Comparison of ENCODE assay signal across 10 cellular contexts in the genomic region with DNA sequence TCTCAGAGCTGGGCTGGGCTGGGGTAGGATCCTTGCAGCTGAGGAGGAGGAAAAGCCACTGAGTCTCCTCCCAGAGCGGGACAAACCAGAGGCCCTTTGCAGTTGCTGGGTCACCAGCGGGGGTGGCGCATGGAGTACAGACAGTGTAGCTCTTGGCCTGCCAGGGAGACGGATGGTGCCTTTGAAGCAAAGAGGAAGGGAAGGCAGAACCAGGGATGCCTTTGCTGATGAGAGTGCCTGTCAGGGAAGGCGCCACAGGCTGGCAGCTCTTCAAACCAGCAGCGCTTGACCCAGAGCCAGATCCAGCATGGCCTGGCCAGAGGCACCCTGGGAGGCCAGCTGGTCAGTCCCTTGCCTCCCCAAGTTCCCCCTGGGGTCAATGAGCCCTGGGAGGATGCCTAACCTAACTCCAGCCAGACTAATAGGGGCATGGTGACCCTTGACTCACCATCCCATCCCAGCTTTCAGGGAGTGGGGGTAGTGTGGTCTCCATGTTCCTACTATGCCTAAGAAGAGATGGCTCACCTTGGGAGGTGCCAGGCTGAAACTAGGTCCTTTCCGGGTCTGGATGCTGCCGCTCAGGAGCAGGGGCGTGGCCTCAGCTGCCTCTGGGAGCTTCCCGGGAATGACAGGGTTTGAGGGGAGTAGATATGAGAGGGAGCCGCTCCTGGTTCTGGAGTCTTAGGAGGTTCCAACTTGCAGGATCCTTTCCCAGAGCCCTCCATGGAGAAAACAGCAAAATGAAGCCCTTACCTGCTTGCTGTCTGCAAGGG. TPM values are rescaled to one million over a fixed set of nuclear protein-coding genes. Genes with fewer than 3 reads are reported as not detected.
DNase-seq lines count a peak whose midpoint lies in the region; ATAC-seq and TF ChIP-seq lines count a peak whose summit lies in the region.
"Had no signal": no experiment of that assay in that cellular context is flagged by ENCODE, and none has a peak within 500 bp of the region (broad histone marks: within the 10 kb centered on the region; RNA-seq: fewer than 3 reads in every experiment).

No MANE protein-coding gene starts in this region.

- H3K4me3 ChIP-seq in spleen = no peak overlapping the region

- H3K27me3 ChIP-seq in spleen (replicated peaks in 1 of 7) = no peaks in the 10 kb centered on the region

- DNase-seq in activated CD4-positive, alpha-beta memory T cell treated with anti-CD3 and anti-CD28 coated beads, Interleukin-2, amount 10 ng/mL, durations not matched to agents 7 days and 5 days = peak; percentile 12
- DNase-seq in activated CD4-positive, alpha-beta memory T cell treated with anti-CD3 and anti-CD28 coated beads for 36 hours = no peak
- peak; percentile 48 for DNase-seq in amniotic epithelial cell (ENCODE audit: low read depth)
- DNase-seq in hippocampal formation (lab: John Stamatoyannopoulos, UW) = peak; percentile 70 to 82
- DNase-seq in spleen = peak; percentile 70
- DNase-seq in 8988T = no peak
- DNase-seq: NCI-H1694 had no signal

- TF ChIP-seq POLR2A in spleen (IDR thresholded peaks at IDR 0.05) = no peak

- intact Hi-C loops in activated CD4-positive, alpha-beta memory T cell treated with anti-CD3 and anti-CD28 coated beads for 36 hours (cut with micrococcal nuclease) = no loop called here
- intact Hi-C loops in spleen (cut with DNase I; ENCODE audit: low total_unique reads) = no loop called here

- POLR2A ChIA-PET in activated CD4-positive, alpha-beta memory T cell treated with anti-CD3 and anti-CD28 coated beads, Interleukin-2, amount 10 ng/mL, durations not matched to agents 7 days and 5 days (lab: Charles Lee) = interaction anchor here (1.0 to 1.8 kb wide), 2 partner anchors 12 to 17 kb away, joined by 3 to 6 read pairs; no protein-coding TSS in a partner anchor
- POLR2A ChIA-PET in activated CD4-positive, alpha-beta memory T cell treated with anti-CD3 and anti-CD28 coated beads for 36 hours (lab: Charles Lee) = no interaction called here

- CTCF ChIA-PET in activated CD4-positive, alpha-beta memory T cell treated with anti-CD3 and anti-CD28 coated beads, Interleukin-2, amount 10 ng/mL, durations not matched to agents 7 days and 5 days (lab: Charles Lee) = interaction anchor here (7.4 kb wide), 1 partner anchor 70 kb away, joined by 60 read pairs; no protein-coding TSS in a partner anchor
- CTCF ChIA-PET in activated CD4-positive, alpha-beta memory T cell treated with anti-CD3 and anti-CD28 coated beads for 36 hours (lab: Charles Lee) = interaction anchor here (0.6 to 1.3 kb wide), 3 partner anchors 73 to 837 kb away, joined by 3 to 4 read pairs (median 3); no protein-coding TSS in a partner anchor

- no peaks in the 10 kb centered on the region for H3K9me3 ChIP-seq in spleen

- ATAC-seq in HG03280 (IDR thresholded peaks at IDR 0.05; ENCODE audit: unreplicated experiment) = no peak
- no peak for ATAC-seq in GM21390 (IDR thresholded peaks at IDR 0.05; ENCODE audit: unreplicated experiment)
- ATAC-seq: stimulated activated memory B cell treated with anti-CD40 and anti-IgM and Interleukin-4, amounts not matched to agents 10 μg/mL and 1 μg/mL and 100 μg/mL, for 72 hours had no signal

- no peaks in the 10 kb centered on the region for H3K36me3 Mint-ChIP-seq in activated CD4-positive, alpha-beta memory T cell treated with anti-CD3 and anti-CD28 coated beads, Interleukin-2, amount 10 ng/mL, durations not matched to agents 7 days and 5 days (ENCODE audit: low read depth)
- peaks cover 4% of the 10 kb centered on the region for H3K36me3 Mint-ChIP-seq in activated CD4-positive, alpha-beta memory T cell treated with anti-CD3 and anti-CD28 coated beads for 36 hours

- H3K4me1 ChIP-seq in spleen = peaks cover 5 to 95% (median 43%) of the 10 kb centered on the region in 6 donors

- H3K4me1 Mint-ChIP-seq in activated CD4-positive, alpha-beta memory T cell treated with anti-CD3 and anti-CD28 coated beads, Interleukin-2, amount 10 ng/mL, durations not matched to agents 7 days and 5 days = peaks cover 34% of the 10 kb centered on the region
- H3K4me1 Mint-ChIP-seq in activated CD4-positive, alpha-beta memory T cell treated with anti-CD3 and anti-CD28 coated beads for 36 hours (ENCODE audit: low read depth) = peaks cover 31% of the 10 kb centered on the region
- H3K4me1 Mint-ChIP-seq: stimulated activated memory B cell treated with anti-CD40 and anti-IgM and Interleukin-4, amounts not matched to agents 10 μg/mL and 1 μg/mL and 100 μg/mL, for 72 hours had no signal

- H3K4me3 Mint-ChIP-seq in activated CD4-positive, alpha-beta memory T cell treated with anti-CD3 and anti-CD28 coated beads, Interleukin-2, amount 10 ng/mL, durations not matched to agents 7 days and 5 days = no peak overlapping the region
- no peak overlapping the region for H3K4me3 Mint-ChIP-seq in activated CD4-positive, alpha-beta memory T cell treated with anti-CD3 and anti-CD28 coated beads for 36 hours
- H3K4me3 Mint-ChIP-seq: stimulated activated memory B cell treated with anti-CD40 and anti-IgM and Interleukin-4, amounts not matched to agents 10 μg/mL and 1 μg/mL and 100 μg/mL, for 72 hours had no signal

- 67 to 84% (median 81%) methylated on average over 8 to 11 of the region's 11 CpGs for WGBS in spleen, 5 donors

- H3K9me3 Mint-ChIP-seq in activated CD4-positive, alpha-beta memory T cell treated with anti-CD3 and anti-CD28 coated beads, Interleukin-2, amount 10 ng/mL, durations not matched to agents 7 days and 5 days = no peaks in the 10 kb centered on the region
- no peaks in the 10 kb centered on the region for H3K9me3 Mint-ChIP-seq in activated CD4-positive, alpha-beta memory T cell treated with anti-CD3 and anti-CD28 coated beads for 36 hours
- H3K9me3 Mint-ChIP-seq: stimulated activated memory B cell treated with anti-CD40 and anti-IgM and Interleukin-4, amounts not matched to agents 10 μg/mL and 1 μg/mL and 100 μg/mL, for 72 hours had no signal

- peaks cover 0 to 91% (median 27%) of the 10 kb centered on the region in 6 donors for H3K36me3 ChIP-seq in spleen

- H3K27ac Mint-ChIP-seq in activated CD4-positive, alpha-beta memory T cell treated with anti-CD3 and anti-CD28 coated beads, Interleukin-2, amount 10 ng/mL, durations not matched to agents 7 days and 5 days = no peak overlapping the region
- no peak overlapping the region for H3K27ac Mint-ChIP-seq in activated CD4-positive, alpha-beta memory T cell treated with anti-CD3 and anti-CD28 coated beads for 36 hours
- H3K27ac Mint-ChIP-seq: stimulated activated memory B cell treated with anti-CD40 and anti-IgM and Interleukin-4, amounts not matched to agents 10 μg/mL and 1 μg/mL and 100 μg/mL, for 72 hours had no signal

- H3K27ac ChIP-seq in spleen = peak overlapping the region in 5 of 8 donors; percentile 34 to 82 (median 62)

- TF ChIP-seq CTCF in spleen (IDR thresholded peaks at IDR 0.05 in 8 of 11, conservative IDR thresholded peaks at IDR 0.05 in 3 of 11) = no peak

- H3K27me3 Mint-ChIP-seq in activated CD4-positive, alpha-beta memory T cell treated with anti-CD3 and anti-CD28 coated beads, Interleukin-2, amount 10 ng/mL, durations not matched to agents 7 days and 5 days = no peaks in the 10 kb centered on the region
- no peaks in the 10 kb centered on the region for H3K27me3 Mint-ChIP-seq in activated CD4-positive, alpha-beta memory T cell treated with anti-CD3 and anti-CD28 coated beads for 36 hours
- H3K27me3 Mint-ChIP-seq: stimulated activated memory B cell treated with anti-CD40 and anti-IgM and Interleukin-4, amounts not matched to agents 10 μg/mL and 1 μg/mL and 100 μg/mL, for 72 hours had no signal

RNA-seq across cellular contexts. Expression of gene VASH1, which starts 19.8 kb away (rescaled TPM):
- total RNA-seq in activated CD4-positive, alpha-beta memory T cell treated with anti-CD3 and anti-CD28 coated beads, Interleukin-2, amount 10 ng/mL, durations not matched to agents 7 days and 5 days = 1 to 10 TPM; 2.5 to 2.6 TPM
- 1 to 10 TPM; 6.1 TPM for total RNA-seq in activated CD4-positive, alpha-beta memory T cell treated with anti-CD3 and anti-CD28 coated beads for 36 hours
- total RNA-seq in spleen = 10 to 100 TPM; 16.9 to 39.1 (median 27.3) TPM
- 10 to 100 TPM in 1 of 3 donors, 1 to 10 TPM in 2; 6.4 to 16.7 (median 8.2) TPM for polyA plus RNA-seq in spleen

RNA-seq across cellular contexts. Expression of gene ANGEL1, which starts 31.6 kb away (rescaled TPM):
- total RNA-seq in activated CD4-positive, alpha-beta memory T cell treated with anti-CD3 and anti-CD28 coated beads, Interleukin-2, amount 10 ng/mL, durations not matched to agents 7 days and 5 days = 10 to 100 TPM in 1 of 2 experiments, 1 to 10 TPM in 1; 9.9 to 11.0 TPM
- 10 to 100 TPM; 14.6 to 15.9 TPM for total RNA-seq in activated CD4-positive, alpha-beta memory T cell treated with anti-CD3 and anti-CD28 coated beads for 36 hours
- 10 to 100 TPM; 35.5 to 76.8 (median 60.2) TPM for total RNA-seq in spleen
- polyA plus RNA-seq in spleen = 10 to 100 TPM in 2 of 3 donors, 1 to 10 TPM in 1; 7.4 to 21.1 (median 10.5) TPM

RNA-seq across cellular contexts. Expression of gene LRRC74A, which starts 45.1 kb away (rescaled TPM):
- not detected for total RNA-seq in activated CD4-positive, alpha-beta memory T cell treated with anti-CD3 and anti-CD28 coated beads, Interleukin-2, amount 10 ng/mL, durations not matched to agents 7 days and 5 days
- total RNA-seq in activated CD4-positive, alpha-beta memory T cell treated with anti-CD3 and anti-CD28 coated beads for 36 hours = not detected
- total RNA-seq in spleen = under 1 TPM in 2 of 7 donors, not detected in 5; 0.32 to 0.43 TPM
- under 1 TPM; 0.03 to 0.16 (median 0.04) TPM for polyA plus RNA-seq in spleen

Comparison
In these comparisons a context has a peak if more than half of its experiments do, and no peak if none do; other contexts are left out.
1. DNase-seq: peak in activated CD4-positive, alpha-beta memory T cell treated with anti-CD3 and anti-CD28 coated beads, Interleukin-2, amount 10 ng/mL, durations not matched to agents 7 days and 5 days (single experiment), amniotic epithelial cell (single experiment), hippocampal formation (2 of 2) and spleen (single experiment); none in activated CD4-positive, alpha-beta memory T cell treated with anti-CD3 and anti-CD28 coated beads for 36 hours (single experiment) and 8988T (single experiment).